Comparison of ENCODE assay signal across 10 cellular contexts in genomic region chr6:111837641-111838500, GRCh38. TPM values are rescaled to one million over a fixed set of nuclear protein-coding genes. Genes with fewer than 3 reads are reported as not detected.
A peak's percentile ranks its signal among the peaks of the same experiment; 100 is the strongest.
DNase-seq lines count a peak whose midpoint lies in the region; ATAC-seq and TF ChIP-seq lines count a peak whose summit lies in the region.
"Had no signal": no experiment of that assay in that cellular context is flagged by ENCODE, and none has a peak within 500 bp of the region (broad histone marks: within the 10 kb centered on the region; RNA-seq: fewer than 3 reads in every experiment).

No MANE protein-coding gene starts in this region.

- CTCF ChIA-PET in MCF 10A (lab: Yijun Ruan, JAX) = no interaction called here

- TF ChIP-seq CTCF in GM06990 (IDR thresholded peaks at IDR 0.05; ENCODE audit: insufficient read depth, low read length, poor library complexity, severe bottlenecking) (no peak), MCF 10A (IDR thresholded peaks at IDR 0.05; ENCODE audit: unreplicated experiment) (no peak)

- intact Hi-C loops in MCF 10A (cut with micrococcal nuclease) = no loop called here

- no peaks in the 10 kb centered on the region for H3K36me3 ChIP-seq in GM06990 (ENCODE audit: control insufficient read depth, insufficient read depth, low read length)

- H3K4me3 Mint-ChIP-seq in MCF 10A (ENCODE audit: unreplicated experiment) = no peak overlapping the region

- peak; percentile 62 for ATAC-seq in GM21526 (IDR thresholded peaks at IDR 0.05; ENCODE audit: low FRiP score, unreplicated experiment)
- peak; percentile 53 for ATAC-seq in HG03571 (IDR thresholded peaks at IDR 0.05; ENCODE audit: unreplicated experiment)

- H3K4me1 Mint-ChIP-seq in MCF 10A (ENCODE audit: insufficient read depth, unreplicated experiment) = no peaks in the 10 kb centered on the region

- no peak overlapping the region for H3K4me3 ChIP-seq in GM06990 (replicated peaks; ENCODE audit: low read depth, low read length)

- no peaks in the 10 kb centered on the region for H3K27me3 ChIP-seq in GM06990 (replicated peaks; ENCODE audit: control insufficient read depth, insufficient read depth, low read length)

- H3K27me3 Mint-ChIP-seq in MCF 10A (ENCODE audit: insufficient read depth, unreplicated experiment) = no peaks in the 10 kb centered on the region

- BruUV-seq in MCF 10A (replicated peaks; lab: Mats Ljungman, UMichigan) = no TSS peak

- TF ChIP-seq POLR2A in erythroblast (IDR thresholded peaks at IDR 0.05; ENCODE audit: low read length) = no peak

- POLR2A ChIA-PET in MCF 10A (lab: Yijun Ruan, JAX) = no interaction called here

- DNase-seq in GM06990 (ENCODE audit: extremely low read depth, insufficient read length) (peak; percentile 33), erythroblast (lab: John Stamatoyannopoulos, UW) (peak; percentile 29 to 43), DMS 273 treated with DMSO at 0.1 percent for 48 hours (lab: John Stamatoyannopoulos, UW) (no peak), T1000 (lab: John Stamatoyannopoulos, UW) (no peak), MCF 10A (ENCODE audit: unreplicated experiment) (no peak), NOMO-1 treated with dmso at 0.1 percent for 144 hours (lab: John Stamatoyannopoulos, UW; ENCODE audit: unreplicated experiment) (no peak)
- DNase-seq: mesendoderm, NCI-H446 treated with DMSO at 0.1 percent for 48 hours had no signal

- no peaks in the 10 kb centered on the region for H3K36me3 Mint-ChIP-seq in MCF 10A (ENCODE audit: insufficient read depth, unreplicated experiment)

- H3K9me3 Mint-ChIP-seq in MCF 10A (ENCODE audit: unreplicated experiment) = no peaks in the 10 kb centered on the region

- H3K27ac Mint-ChIP-seq in MCF 10A (ENCODE audit: low read depth, unreplicated experiment) = no peak overlapping the region

RNA-seq across cellular contexts. Expression of gene FYN, which starts 35.4 kb away (rescaled TPM):
- total RNA-seq in MCF 10A (2022) = 37.8 and 53.7 TPM in 2 replicates

Comparison
In these comparisons a context has a peak if more than half of its experiments do, and no peak if none do; other contexts are left out.
1. DNase-seq: peak in GM06990 (single experiment) and erythroblast (2 of 2); none in DMS 273 treated with DMSO at 0.1 percent for 48 hours (single experiment), T1000 (single experiment), MCF 10A (single experiment) and NOMO-1 treated with dmso at 0.1 percent for 144 hours (single experiment).